10 cellular contexts compared by ENCODE assay signal in genomic region chr5:107812570-107813141, GRCh38.
DNase-seq lines count a peak whose midpoint lies in the region; ATAC-seq, FAIRE-seq and TF ChIP-seq lines count a peak whose summit lies in the region.
"Had no signal": no experiment of that assay in that cellular context is flagged by ENCODE, and none has a peak within 500 bp of the region (broad histone marks: within the 10 kb centered on the region; RNA-seq: fewer than 3 reads in every experiment).

No MANE protein-coding gene starts in this region.

- POLR2A ChIA-PET in H1 (lab: Charles Lee; ENCODE audit: partially characterized antibody), result no interaction called here

- no peak overlapping the region for H2BK20ac ChIP-seq in H1 (ENCODE audit: low read length)

- H3K23ac ChIP-seq in H1 (ENCODE audit: insufficient read length), result no peak overlapping the region

- TF ChIP-seq POLR2A in H1 (IDR thresholded peaks at IDR 0.05; ENCODE audit: control extremely low read depth in 1 of 2, low read depth in 2 of 2, low read length in 2 of 2), result no peak
- no peak for TF ChIP-seq POLR2A in Peyer's patch (IDR thresholded peaks at IDR 0.05)

- no peaks in the 10 kb centered on the region for H3K79me2 ChIP-seq in H1 (ENCODE audit: control insufficient read depth in 1 of 2, insufficient read depth in 2 of 2, low read length in 2 of 2)

- H3K18ac ChIP-seq in H1 (ENCODE audit: extremely low read depth, low read length), result no peak overlapping the region; the same call in 1 of the 2 replicates

- peak; percentile 24 for DNase-seq in Ammon's horn (ENCODE audit: low spot score)
- DNase-seq in H1 (ENCODE audit: low read depth in 1 of 2, low spot score in 2 of 2), result no peak
- no peak for DNase-seq in mesenteric fat pad (ENCODE audit: low spot score)
- DNase-seq in central memory CD4-positive, alpha-beta T cell, result no peak
- no peak for DNase-seq in Peyer's patch
- no peak for DNase-seq in coronary artery (ENCODE audit: low spot score)
- DNase-seq: CD4-positive, alpha-beta T cell had no signal

- H2AFZ ChIP-seq in H1 (ENCODE audit: low read length), result no peak overlapping the region

- peak overlapping the region; percentile 14; the same call in 1 of the 2 replicates for H2BK12ac ChIP-seq in H1 (ENCODE audit: low read depth, low read length)

- no peaks in the 10 kb centered on the region for H3K79me1 ChIP-seq in H1 (ENCODE audit: low read depth, low read length)

- H3K14ac ChIP-seq in H1 (ENCODE audit: insufficient read length), result no peak overlapping the region

- H4K91ac ChIP-seq in H1 (replicated peaks; ENCODE audit: insufficient read length, low read length), result no peak overlapping the region

- H4K20me1 ChIP-seq in H1 (replicated peaks in 1 of 2; ENCODE audit: control insufficient read depth in 1 of 2, insufficient read depth in 2 of 2, low read length in 2 of 2), result no peaks in the 10 kb centered on the region

- H3K9ac ChIP-seq in H1 (replicated peaks in 1 of 4; ENCODE audit: extremely low read depth in 1 of 4, low read depth in 3 of 4, low read length in 3 of 4), result no peak overlapping the region; a peak in 1 of 7 replicates

- no peak overlapping the region for H3K27ac ChIP-seq in H1 (ENCODE audit: low read depth, low read length)
- no peak overlapping the region for H3K27ac ChIP-seq in Peyer's patch
- H3K27ac ChIP-seq in coronary artery, result no peak overlapping the region

- no peak for FAIRE-seq in H1 (lab: Jason Lieb, UNC)
- FAIRE-seq: keratinocyte had no signal

- H3K4me1 ChIP-seq in H1 (replicated peaks in 1 of 4; ENCODE audit: control insufficient read depth in 3 of 4, insufficient read depth in 4 of 4, low read length in 3 of 4) (peaks cover 6 to 23% (median 19%) of the 10 kb centered on the region in 4 experiments; a peak in 6 of 7 replicates), Peyer's patch (no peaks in the 10 kb centered on the region)

- WGBS in H1 (ENCODE audit: extremely low coverage in 1 of 2, insufficient coverage in 1 of 2, insufficient read length in 1 of 2, insufficient replicate concordance in 2 of 2, low coverage in 1 of 2, low lambda C conversion rate in 2 of 2, missing lambda C conversion rate in 1 of 2), 2 experiments, result 82% methylated on average over 8 of the region's 8 CpGs; no CpG with 5 or more reads in 1 of the 2 experiments

- ATAC-seq in GM21360 (IDR thresholded peaks at IDR 0.05; ENCODE audit: unreplicated experiment) (peak; percentile 83), HG03439 (IDR thresholded peaks at IDR 0.05; ENCODE audit: unreplicated experiment) (peak; percentile 75)

- H3K9me3 ChIP-seq in H1 (ENCODE audit: insufficient read depth in 2 of 2, low read depth in 1 of 2, low read length in 1 of 2) (no peaks in the 10 kb centered on the region), Peyer's patch (no peaks in the 10 kb centered on the region)

- no peak for TF ChIP-seq EP300 in H1 (IDR thresholded peaks at IDR 0.05; ENCODE audit: borderline replicate concordance in 1 of 2, low read depth in 2 of 2, low read length in 2 of 2)

- CTCF ChIA-PET in H1 (lab: Charles Lee; ENCODE audit: partially characterized antibody), result no interaction called here

- H3K27me3 ChIP-seq in H1 (replicated peaks in 1 of 4; ENCODE audit: control insufficient read depth in 3 of 4, extremely low read depth in 1 of 4, insufficient read depth in 3 of 4, low read length in 3 of 4) (no peaks in the 10 kb centered on the region), Peyer's patch (no peaks in the 10 kb centered on the region)

- H3K56ac ChIP-seq in H1 (replicated peaks; ENCODE audit: insufficient read length, low read depth, low read length), result no peak overlapping the region

- no peak overlapping the region for H2BK5ac ChIP-seq in H1 (ENCODE audit: low read depth, low read length)

- H2BK15ac ChIP-seq in H1 (ENCODE audit: low read length), result no peak overlapping the region

- H3K36me3 ChIP-seq in H1 (ENCODE audit: control insufficient read depth in 2 of 4, insufficient read depth in 4 of 4, low read length in 3 of 4) (no peaks in the 10 kb centered on the region), Peyer's patch (no peaks in the 10 kb centered on the region)

- H3K4me3 ChIP-seq in H1 (ENCODE audit: extremely low read depth in 1 of 4, insufficient read depth in 2 of 4, low read depth in 3 of 4, low read length in 4 of 4) (no peak overlapping the region), Peyer's patch (no peak overlapping the region), coronary artery (no peak overlapping the region)

- H3K23me2 ChIP-seq in H1 (ENCODE audit: low read depth, low read length), result no peaks in the 10 kb centered on the region

- H3K4me2 ChIP-seq in H1 (ENCODE audit: insufficient read depth in 1 of 2, low read depth in 2 of 2, low read length in 2 of 2), result no peak overlapping the region

- H3K4ac ChIP-seq in H1 (replicated peaks; ENCODE audit: insufficient read length, low read depth, low read length), result no peak overlapping the region

- H4K5ac ChIP-seq in H1 (ENCODE audit: insufficient read length, low read depth, low read length), result no peak overlapping the region

- no peak for TF ChIP-seq RAD21 in H1 (IDR thresholded peaks at IDR 0.05 in 1 of 2, conservative IDR thresholded peaks at IDR 0.05 in 1 of 2; ENCODE audit: low read depth in 2 of 2, low read length in 2 of 2)

- H2AK5ac ChIP-seq in H1 (ENCODE audit: low read depth, low read length), result no peak overlapping the region

- no peak overlapping the region for H4K8ac ChIP-seq in H1 (ENCODE audit: extremely low read depth, insufficient read depth, low read length)

- TF ChIP-seq CTCF in H1 (IDR thresholded peaks at IDR 0.05; ENCODE audit: control extremely low read depth in 1 of 3, insufficient read depth in 1 of 3, low read depth in 1 of 3, low read length in 3 of 3), result no peak
- TF ChIP-seq CTCF in Peyer's patch (IDR thresholded peaks at IDR 0.05), result no peak
- TF ChIP-seq CTCF in coronary artery (IDR thresholded peaks at IDR 0.05), result no peak

- no peak overlapping the region for H2BK120ac ChIP-seq in H1 (replicated peaks; ENCODE audit: low read depth, low read length)

TF ChIP-seq in H1, 55 proteins besides CTCF, POLR2A, EP300 and RAD21:
- TF ChIP-seq TAF7 (optimal IDR thresholded peaks at IDR 0.05; ENCODE audit: borderline replicate concordance, low read depth, low read length) (no peak), CHD2 (IDR thresholded peaks at IDR 0.05; ENCODE audit: low read length) (no peak), SP4 (IDR thresholded peaks at IDR 0.05; ENCODE audit: low read length) (no peak), SUZ12 (IDR thresholded peaks at IDR 0.05; ENCODE audit: low read length) (no peak), ZNF274 (IDR thresholded peaks at IDR 0.05; ENCODE audit: borderline replicate concordance, extremely low read depth, low read length) (no peak), SIRT6 (IDR thresholded peaks at IDR 0.05; ENCODE audit: low read length) (no peak), BRCA1 (IDR thresholded peaks at IDR 0.05; ENCODE audit: low read depth, low read length) (no peak), CHD1 (IDR thresholded peaks at IDR 0.05; ENCODE audit: low read depth, low read length) (no peak), RNF2 (IDR thresholded peaks at IDR 0.05; ENCODE audit: borderline replicate concordance, low read depth, low read length, missing control alignments, poor library complexity, severe bottlenecking) (no peak), MAX (IDR thresholded peaks at IDR 0.05) (no peak), FOSL1 (IDR thresholded peaks at IDR 0.05; ENCODE audit: insufficient read depth, low read depth, low read length) (no peak), ATF2 (IDR thresholded peaks at IDR 0.05; ENCODE audit: low read length) (no peak), TAF1 (IDR thresholded peaks at IDR 0.05; ENCODE audit: low read depth, low read length) (no peak)
TF ChIP-seq in H1: peak in this region for 0.
